8 cellular contexts compared by ENCODE assay signal in genomic region chr7:25968205-25968993, GRCh38.
DNase-seq lines count a peak whose midpoint lies in the region; ATAC-seq and TF ChIP-seq lines count a peak whose summit lies in the region.

No MANE protein-coding gene starts in this region.

- CTCF ChIA-PET in Caco-2 (lab: Charles Lee): no interaction called here

- no peak overlapping the region for H3K27ac ChIP-seq in right cardiac atrium (ENCODE audit: low read length)

- peak overlapping the region; percentile 5; the same call in 1 of the 2 replicates for H3K4me3 ChIP-seq in GM08714 (ENCODE audit: low read length)
- no peak overlapping the region for H3K4me3 ChIP-seq in right cardiac atrium (ENCODE audit: low read length)
- no peak overlapping the region for H3K4me3 ChIP-seq in Caco-2 (ENCODE audit: low read depth, low read length)

- 80% methylated on average over 24 of the region's 24 CpGs for WGBS in right cardiac atrium

- TF ChIP-seq CTCF in Caco-2 (IDR thresholded peaks at IDR 0.05; ENCODE audit: insufficient read depth in 1 of 2, low read depth in 1 of 2, low read length in 1 of 2, severe bottlenecking in 1 of 2, unreplicated experiment in 1 of 2): no peak

- peak; percentile 33 for DNase-seq in activated naive CD8-positive, alpha-beta T cell treated with anti-CD3 and anti-CD28 coated beads for 36 hours
- DNase-seq in right cardiac atrium: no peak
- no peak for DNase-seq in NCI-H345 treated with DMSO at 0.1 percent for 48 hours (lab: John Stamatoyannopoulos, UW; ENCODE audit: unreplicated experiment)
- no peak for DNase-seq in Caco-2
- DNase-seq in GM03348 (ENCODE audit: low spot score): no peak

- BruUV-seq in Caco-2 (replicated peaks; lab: Mats Ljungman, UMichigan): no TSS peak

- peaks cover 44% of the 10 kb centered on the region for H3K27me3 Mint-ChIP-seq in activated naive CD8-positive, alpha-beta T cell treated with anti-CD3 and anti-CD28 coated beads for 36 hours
- H3K27me3 Mint-ChIP-seq in Caco-2 (ENCODE audit: insufficient read depth, unreplicated experiment): peaks cover 3% of the 10 kb centered on the region

- POLR2A ChIA-PET in Caco-2 (lab: Charles Lee): interaction anchor here (0.8 kb wide), 1 partner anchor 8 kb away, joined by 4 read pairs; no protein-coding TSS in a partner anchor

- no peaks in the 10 kb centered on the region for H3K9me3 ChIP-seq in right cardiac atrium (ENCODE audit: control insufficient read depth, low read length)
- H3K9me3 ChIP-seq in Caco-2: no peaks in the 10 kb centered on the region

- H3K36me3 Mint-ChIP-seq in activated naive CD8-positive, alpha-beta T cell treated with anti-CD3 and anti-CD28 coated beads for 36 hours: peaks cover 4% of the 10 kb centered on the region
- H3K36me3 Mint-ChIP-seq in Caco-2 (ENCODE audit: insufficient read depth, unreplicated experiment): no peaks in the 10 kb centered on the region

- H3K4me1 ChIP-seq in right cardiac atrium (ENCODE audit: control insufficient read depth, insufficient read depth, low read length) (no peaks in the 10 kb centered on the region), Caco-2 (peaks cover 4% of the 10 kb centered on the region; the same call in 1 of the 2 replicates)

- H3K36me3 ChIP-seq in Caco-2 (ENCODE audit: control insufficient read depth, insufficient read depth, low read length): no peaks in the 10 kb centered on the region

- peaks cover 14% of the 10 kb centered on the region for H3K4me1 Mint-ChIP-seq in activated naive CD8-positive, alpha-beta T cell treated with anti-CD3 and anti-CD28 coated beads for 36 hours
- peaks cover 9% of the 10 kb centered on the region for H3K4me1 Mint-ChIP-seq in Caco-2 (ENCODE audit: low read depth, unreplicated experiment)

- peak; percentile 63 for ATAC-seq in GM19467 (IDR thresholded peaks at IDR 0.05; ENCODE audit: unreplicated experiment)
- ATAC-seq in HG03460 (IDR thresholded peaks at IDR 0.05; ENCODE audit: unreplicated experiment): peak; percentile 63
- no peak for ATAC-seq in right cardiac atrium

- intact Hi-C loops in right cardiac atrium (cut with DNase I): no loop called here
- intact Hi-C loops in Caco-2 (cut with micrococcal nuclease; ENCODE audit: unreplicated experiment): no loop called here

- no peak overlapping the region for H3K27ac Mint-ChIP-seq in activated naive CD8-positive, alpha-beta T cell treated with anti-CD3 and anti-CD28 coated beads for 36 hours
- no peak overlapping the region for H3K27ac Mint-ChIP-seq in Caco-2 (ENCODE audit: unreplicated experiment)

- peaks cover 8% of the 10 kb centered on the region for H3K9me3 Mint-ChIP-seq in activated naive CD8-positive, alpha-beta T cell treated with anti-CD3 and anti-CD28 coated beads for 36 hours
- H3K9me3 Mint-ChIP-seq in Caco-2 (ENCODE audit: unreplicated experiment): no peaks in the 10 kb centered on the region

- no peak overlapping the region for H3K4me3 Mint-ChIP-seq in activated naive CD8-positive, alpha-beta T cell treated with anti-CD3 and anti-CD28 coated beads for 36 hours
- H3K4me3 Mint-ChIP-seq in Caco-2 (ENCODE audit: unreplicated experiment): no peak overlapping the region

- H3K27me3 ChIP-seq in right cardiac atrium (ENCODE audit: control insufficient read depth, insufficient read depth): no peaks in the 10 kb centered on the region
- no peaks in the 10 kb centered on the region for H3K27me3 ChIP-seq in Caco-2 (replicated peaks; ENCODE audit: control insufficient read depth, insufficient read depth, low read length)

Comparison
In these comparisons a context has a peak if more than half of its experiments do, and no peak if none do; other contexts are left out.
1. ATAC-seq: peak in GM19467 (single experiment) and HG03460 (single experiment); none in right cardiac atrium (0 of 2).